24 cellular contexts compared by ENCODE assay signal in the genomic region with DNA sequence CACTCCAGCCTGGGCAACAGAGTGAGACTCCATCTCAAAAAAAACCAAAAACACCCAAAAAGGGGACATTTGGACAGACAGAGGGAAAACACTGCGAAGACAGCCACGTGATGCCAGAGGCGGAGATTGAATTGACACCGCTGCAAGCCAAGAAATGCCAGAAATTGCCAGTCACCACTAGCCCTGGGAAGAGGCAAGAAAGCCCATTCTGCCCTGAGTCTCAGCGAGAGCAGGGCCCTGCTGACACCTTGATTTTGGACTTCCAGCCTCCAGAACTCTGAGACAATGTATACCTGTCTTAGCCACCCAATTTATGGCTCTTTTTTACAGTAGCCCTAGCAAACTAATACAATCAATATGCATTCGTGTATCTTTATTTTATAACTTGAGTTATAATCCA. TPM values are rescaled to one million over a fixed set of nuclear protein-coding genes. Genes with fewer than 3 reads are reported as not detected.
DNase-seq lines count a peak whose midpoint lies in the region; ATAC-seq, FAIRE-seq and TF ChIP-seq lines count a peak whose summit lies in the region.
"Had no signal": no experiment of that assay in that cellular context is flagged by ENCODE, and none has a peak within 500 bp of the region (broad histone marks: within the 10 kb centered on the region; RNA-seq: fewer than 3 reads in every experiment).

No MANE protein-coding gene starts in this region.

- TF ChIP-seq RAD21 in K562 (CRISPR knock-in tag; conservative IDR thresholded peaks at IDR 0.05 in 1 of 2, IDR thresholded peaks at IDR 0.05 in 1 of 2): no peak

- POLR2A ChIA-PET in K562 (lab: Yijun Ruan, JAX): interaction anchor here (0.8 to 2.6 kb wide), 4 partner anchors 10 to 211 kb away, joined by 3 to 12 read pairs (median 4); a partner anchor contains a TSS

- 0 out of 2 replicates have a peak overlapping the region, but pooled peaks have one; percentile 55 for H2AFZ ChIP-seq in K562 (ENCODE audit: low read depth, low read length)

- no peaks in the 10 kb centered on the region for H3K9me3 Mint-ChIP-seq in endodermal cell
- H3K9me3 Mint-ChIP-seq: CD4-positive, alpha-beta T cell; CD8-positive, alpha-beta T cell had no signal

- 66% methylated on average over 6 of the region's 6 CpGs for WGBS in K562 (ENCODE audit: insufficient coverage, low coverage, missing lambda C conversion rate)
- 97 to 99% methylated on average over 5 to 6 of the region's 6 CpGs for WGBS in endodermal cell (ENCODE audit: insufficient coverage in 1 of 2, insufficient read length in 1 of 2), 2 experiments
- 85 to 93% methylated on average over 6 of the region's 6 CpGs for WGBS in sigmoid colon, 2 donors

- CTCF ChIA-PET in K562 (lab: Yijun Ruan, JAX; ENCODE audit: low intra/inter-chr PET ratio): no interaction called here

- no peak for ATAC-seq in left ventricle myocardium superior
- no peak for ATAC-seq in K562
- ATAC-seq: CD8-positive, alpha-beta T cell had no signal

- H3K9me3 ChIP-seq in K562 (replicated peaks; ENCODE audit: control insufficient read depth, insufficient read depth, low read depth, low read length) (no peaks in the 10 kb centered on the region), endodermal cell (ENCODE audit: control insufficient read depth, low read length) (no peaks in the 10 kb centered on the region), sigmoid colon (no peaks in the 10 kb centered on the region)
- H3K9me3 ChIP-seq: A549; BLaER1 treated with 17β-estradiol and CSF1 and Interleukin-3, amounts not matched to agents 10 nM and 100 nM had no signal

- no TSS peak for BruUV-seq in K562 (replicated peaks; lab: Mats Ljungman, UMichigan)

- peak overlapping the region in 1 of 2 experiments; percentile 77; a peak in 1 of 4 replicates for H3K9ac ChIP-seq in K562 (ENCODE audit: insufficient read depth in 1 of 2, low read depth in 2 of 2, low read length in 2 of 2)
- no peak overlapping the region for H3K9ac ChIP-seq in endodermal cell (ENCODE audit: extremely low read depth, low read length, poor library complexity, severe bottlenecking)
- H3K9ac ChIP-seq: BLaER1 treated with 17β-estradiol and CSF1 and Interleukin-3, amounts not matched to agents 10 nM and 100 nM had no signal

- no peaks in the 10 kb centered on the region for H3K9me1 ChIP-seq in K562 (ENCODE audit: control insufficient read depth, insufficient read depth, low read length)

- intact Hi-C loops in cardiac septum (cut with DNase I) (no loop called here), left ventricle myocardium superior (cut with micrococcal nuclease) (no loop called here), K562 (cut with micrococcal nuclease) (no loop called here), sigmoid colon (cut with DNase I) (no loop called here)

- H3K27ac ChIP-seq in K562 (ENCODE audit: extremely low read depth, low read depth, low read length): no peak overlapping the region
- H3K27ac ChIP-seq in endodermal cell (ENCODE audit: low read depth, low read length): no peak overlapping the region
- H3K27ac ChIP-seq in sigmoid colon: no peak overlapping the region
- H3K27ac ChIP-seq: 22Rv1; A549; BLaER1 treated with 17β-estradiol and CSF1 and Interleukin-3, amounts not matched to agents 10 nM and 100 nM; C4-2B had no signal

- no peak for TF ChIP-seq EP300 in K562 (IDR thresholded peaks at IDR 0.05; ENCODE audit: low read length)
- TF ChIP-seq EP300 in sigmoid colon (IDR thresholded peaks at IDR 0.05): no peak

- TF ChIP-seq POLR2A in K562 (conservative IDR thresholded peaks at IDR 0.05) (no peak), sigmoid colon (IDR thresholded peaks at IDR 0.05) (no peak)

- in situ Hi-C loops in K562 (cut with MboI): no loop called here

- H3K4me2 ChIP-seq in K562 (ENCODE audit: insufficient read depth, low read length): no peak overlapping the region
- H3K4me2 ChIP-seq: A549; BLaER1 treated with 17β-estradiol and CSF1 and Interleukin-3, amounts not matched to agents 10 nM and 100 nM had no signal

- DNase-seq in cardiac septum (ENCODE audit: low spot score) (peak; percentile 31), left ventricle myocardium superior (no peak), K562 (ENCODE audit: extremely low read depth in 1 of 4, low spot score in 3 of 4) (no peak), endodermal cell (peak; percentile 44), sigmoid colon (peak; percentile 33), NCI-H2171 treated with DMSO at 0.1 percent for 48 hours (lab: John Stamatoyannopoulos, UW) (no peak), NCI-H146 treated with DMSO at 0.1 percent for 48 hours (lab: John Stamatoyannopoulos, UW; ENCODE audit: unreplicated experiment) (no peak), dermis blood vessel endothelial cell (no peak)
- DNase-seq: Caco-2; Calu3; CD4-positive, alpha-beta T cell; CD8-positive, alpha-beta T cell; DMS79 treated with DMSO at 0.1 percent for 48 hours; GF-D8 had no signal

- H3K4me3 ChIP-seq in K562 (no peak overlapping the region), endodermal cell (ENCODE audit: low read length) (no peak overlapping the region), sigmoid colon (no peak overlapping the region)
- H3K4me3 ChIP-seq: A549; BLaER1 treated with 17β-estradiol and CSF1 and Interleukin-3, amounts not matched to agents 10 nM and 100 nM had no signal

- no peaks in the 10 kb centered on the region for H4K20me1 ChIP-seq in K562 (replicated peaks; ENCODE audit: control insufficient read depth, insufficient read depth, low read length)
- H4K20me1 ChIP-seq: BLaER1 treated with 17β-estradiol and CSF1 and Interleukin-3, amounts not matched to agents 10 nM and 100 nM had no signal

- no peaks in the 10 kb centered on the region for H3K27me3 ChIP-seq in K562 (ENCODE audit: control insufficient read depth in 2 of 2, insufficient read depth in 2 of 2, low read length in 2 of 2)
- peaks cover 14% of the 10 kb centered on the region for H3K27me3 ChIP-seq in endodermal cell (ENCODE audit: control insufficient read depth, insufficient read depth, low read length, poor library complexity, severe bottlenecking)
- no peaks in the 10 kb centered on the region for H3K27me3 ChIP-seq in sigmoid colon
- H3K27me3 ChIP-seq: BLaER1 treated with 17β-estradiol and CSF1 and Interleukin-3, amounts not matched to agents 10 nM and 100 nM had no signal

- no peak overlapping the region for H3K27ac Mint-ChIP-seq in endodermal cell
- H3K27ac Mint-ChIP-seq: B cell; CD4-positive, alpha-beta T cell; CD8-positive, alpha-beta T cell had no signal

- H3K36me3 ChIP-seq in K562 (ENCODE audit: control insufficient read depth, insufficient read depth, low read length) (no peaks in the 10 kb centered on the region), endodermal cell (ENCODE audit: control insufficient read depth, insufficient read depth, low read length) (no peaks in the 10 kb centered on the region), sigmoid colon (no peaks in the 10 kb centered on the region)
- H3K36me3 ChIP-seq: BLaER1 treated with 17β-estradiol and CSF1 and Interleukin-3, amounts not matched to agents 10 nM and 100 nM had no signal

- peaks cover 25% of the 10 kb centered on the region for H3K4me1 Mint-ChIP-seq in endodermal cell
- H3K4me1 Mint-ChIP-seq: B cell had no signal

- no peak overlapping the region for H3K4me3 Mint-ChIP-seq in endodermal cell
- H3K4me3 Mint-ChIP-seq: B cell; CD4-positive, alpha-beta T cell; CD8-positive, alpha-beta T cell had no signal

- H3K4me1 ChIP-seq in K562 (replicated peaks in 1 of 2; ENCODE audit: control insufficient read depth in 2 of 2, insufficient read depth in 2 of 2, low read length in 2 of 2) (peaks cover 6 to 11% of the 10 kb centered on the region in 2 experiments), endodermal cell (ENCODE audit: control insufficient read depth, insufficient read depth, low read length) (peaks cover 10% of the 10 kb centered on the region), sigmoid colon (no peaks in the 10 kb centered on the region)
- H3K4me1 ChIP-seq: Caco-2 had no signal

- TF ChIP-seq CTCF in K562 (IDR thresholded peaks at IDR 0.05 in 2 of 3, conservative IDR thresholded peaks at IDR 0.05 in 1 of 3; ENCODE audit: insufficient read depth in 2 of 3, low read depth in 1 of 3, low read length in 3 of 3) (no peak), endodermal cell (conservative IDR thresholded peaks at IDR 0.05) (no peak), sigmoid colon (IDR thresholded peaks at IDR 0.05) (no peak)

- FAIRE-seq in K562 (lab: Jason Lieb, UNC): no peak
- FAIRE-seq: A549, D721Med, G401.6, GM12891, GM19239 had no signal

- H3K36me3 Mint-ChIP-seq in endodermal cell (ENCODE audit: low read depth): no peaks in the 10 kb centered on the region
- H3K36me3 Mint-ChIP-seq: CD8-positive, alpha-beta T cell had no signal

- H3K27me3 Mint-ChIP-seq in endodermal cell (ENCODE audit: insufficient read depth): peaks cover 30% of the 10 kb centered on the region

- no peaks in the 10 kb centered on the region for H3K79me2 ChIP-seq in K562 (ENCODE audit: control insufficient read depth, insufficient read depth, low read length)

RNA-seq across cellular contexts. Expression of a gene that starts 7.4 kb away (rescaled TPM):
- total RNA-seq in cardiac septum (42.3 TPM), left ventricle myocardium superior (45.5 TPM), K562 (2014; rRNA removed) (1.2 and 1.6 TPM in 2 replicates), K562 (2014; rRNA removed; fragmentation: Illumina TruSeq; extraction: Trizol) (0.36 and 0.61 TPM in 2 replicates), K562 (2015; rRNA removed; fragmentation: Illumina TruSeq; extraction: Trizol) (0.38 and 0.76 TPM in 2 replicates), K562 (2021) (1.4 and 2.3 TPM in 2 replicates), endodermal cell (10 to 100 TPM; 21.7 to 48.4 TPM), sigmoid colon (100 to 1,000 TPM; 127 to 444 (median 384) TPM), dermis blood vessel endothelial cell (4.9 and 7.0 TPM in 2 replicates)
- 0.97 TPM in 1 of 2 replicates, not detected in the other for total RNA-seq in K562 (2011; cell fraction: chromatin; rRNA removed; ENCODE audit: low replicate concordance)
- 0.66 and 1.8 TPM in 2 replicates for total RNA-seq in K562 (2011; cell fraction: nucleolus; rRNA removed)
- total RNA-seq in K562 (2011; cell fraction: nucleoplasm; rRNA removed): 0.37 TPM in 1 of 2 replicates, not detected in the other
- polyA plus RNA-seq in K562 (2011; rRNA removed) (0.24 and 1.4 TPM in 2 replicates), K562 (2014; fragmentation: Illumina TruSeq; extraction: Trizol) (0.52 and 0.62 TPM in 2 replicates), K562 (2014; fragmentation: Nextera tagmentation; extraction: Ambion mirVana) (under 1 TPM; 0.15 to 0.23 TPM), K562 (2014; rRNA removed) (0.54 and 2.4 TPM in 2 replicates), sigmoid colon (100 to 1,000 TPM in 1 of 3 donors, 10 to 100 TPM in 1, 1 to 10 TPM in 1; 3.0 to 133 (median 35.9) TPM)
- polyA plus RNA-seq in K562 (2011; cell fraction: cytosol; rRNA removed): 0.94 and 2.5 TPM in 2 replicates
- polyA plus RNA-seq in K562 (2011; cell fraction: nucleus; rRNA removed): 0.24 and 0.47 TPM in 2 replicates
- polyA plus RNA-seq in K562 (2012): 0.89 and 1.4 TPM in 2 replicates
- not detected in 2 replicates for polyA minus RNA-seq in K562 (2011; rRNA and poly(A)+ RNA removed)
- polyA minus RNA-seq in K562 (2011; cell fraction: cytosol; rRNA and poly(A)+ RNA removed): 1.1 TPM in 1 of 2 replicates, not detected in the other
- not detected in 2 replicates for polyA minus RNA-seq in K562 (2011; cell fraction: nucleus; rRNA and poly(A)+ RNA removed)
- 13.5 TPM for polyA plus RNA-seq in endodermal cell (2013, experiment 1 of 2)
- 23.1 TPM for polyA plus RNA-seq in endodermal cell (2013, experiment 2 of 2)
- total RNA-seq: B cell had no signal

RNA-seq across cellular contexts. Expression of a gene that starts 10.9 kb away (rescaled TPM):
- total RNA-seq in cardiac septum: 63.5 TPM
- 39.8 TPM for total RNA-seq in left ventricle myocardium superior
- total RNA-seq in K562 (2011; cell fraction: chromatin; rRNA removed; ENCODE audit: low replicate concordance): 10.8 and 27.6 TPM in 2 replicates
- total RNA-seq in K562 (2011; cell fraction: nucleolus; rRNA removed): 15.0 and 17.4 TPM in 2 replicates
- 15.6 and 18.3 TPM in 2 replicates for total RNA-seq in K562 (2011; cell fraction: nucleoplasm; rRNA removed)
- 8.4 and 10.6 TPM in 2 replicates for total RNA-seq in K562 (2014; rRNA removed)
- total RNA-seq in K562 (2014; rRNA removed; fragmentation: Illumina TruSeq; extraction: Trizol): 4.1 and 5.1 TPM in 2 replicates
- 5.0 and 5.9 TPM in 2 replicates for total RNA-seq in K562 (2015; rRNA removed; fragmentation: Illumina TruSeq; extraction: Trizol)
- total RNA-seq in K562 (2021): 10.8 and 13.6 TPM in 2 replicates
- 6.2 and 7.6 TPM in 2 replicates for polyA plus RNA-seq in K562 (2011; rRNA removed)
- polyA plus RNA-seq in K562 (2011; cell fraction: cytosol; rRNA removed): 8.6 and 18.4 TPM in 2 replicates
- 11.1 and 16.3 TPM in 2 replicates for polyA plus RNA-seq in K562 (2011; cell fraction: nucleus; rRNA removed)
- polyA plus RNA-seq in K562 (2012): 11.4 and 11.7 TPM in 2 replicates
- polyA plus RNA-seq in K562 (2014; fragmentation: Illumina TruSeq; extraction: Trizol): 10.6 and 11.4 TPM in 2 replicates
- 1 to 10 TPM; 1.5 to 2.6 TPM for polyA plus RNA-seq in K562 (2014; fragmentation: Nextera tagmentation; extraction: Ambion mirVana)
- polyA plus RNA-seq in K562 (2014; rRNA removed): 9.1 and 11.0 TPM in 2 replicates
- polyA minus RNA-seq in K562 (2011; rRNA and poly(A)+ RNA removed): 7.4 and 10.3 TPM in 2 replicates
- polyA minus RNA-seq in K562 (2011; cell fraction: cytosol; rRNA and poly(A)+ RNA removed): 6.8 and 11.6 TPM in 2 replicates
- 6.6 and 7.5 TPM in 2 replicates for polyA minus RNA-seq in K562 (2011; cell fraction: nucleus; rRNA and poly(A)+ RNA removed)
- total RNA-seq in endodermal cell: 10 to 100 TPM; 13.0 to 18.4 TPM
- polyA plus RNA-seq in endodermal cell (2013, experiment 1 of 2): 6.8 TPM
- 7.2 TPM for polyA plus RNA-seq in endodermal cell (2013, experiment 2 of 2)
- 10 to 100 TPM; 31.9 to 41.4 (median 35.7) TPM for total RNA-seq in sigmoid colon
- polyA plus RNA-seq in sigmoid colon: 10 to 100 TPM; 20.1 to 33.4 (median 27.0) TPM
- total RNA-seq in dermis blood vessel endothelial cell: 13.1 and 16.5 TPM in 2 replicates

RNA-seq across cellular contexts. Expression of a gene that starts 13.2 kb away (rescaled TPM):
- not detected for total RNA-seq in cardiac septum
- total RNA-seq in left ventricle myocardium superior: 0.12 TPM
- not detected in 2 replicates for total RNA-seq in K562 (2011; cell fraction: chromatin; rRNA removed; ENCODE audit: low replicate concordance)
- total RNA-seq in K562 (2011; cell fraction: nucleolus; rRNA removed): not detected in 2 replicates
- total RNA-seq in K562 (2011; cell fraction: nucleoplasm; rRNA removed): 0.38 TPM in 1 of 2 replicates, not detected in the other
- not detected in 2 replicates for total RNA-seq in K562 (2014; rRNA removed)
- not detected in 2 replicates for total RNA-seq in K562 (2014; rRNA removed; fragmentation: Illumina TruSeq; extraction: Trizol)
- not detected in 2 replicates for total RNA-seq in K562 (2015; rRNA removed; fragmentation: Illumina TruSeq; extraction: Trizol)
- total RNA-seq in K562 (2021): not detected in 2 replicates
- not detected in 2 replicates for polyA plus RNA-seq in K562 (2011; rRNA removed)
- not detected in 2 replicates for polyA plus RNA-seq in K562 (2011; cell fraction: cytosol; rRNA removed)
- not detected in 2 replicates for polyA plus RNA-seq in K562 (2011; cell fraction: nucleus; rRNA removed)
- polyA plus RNA-seq in K562 (2012): not detected in 2 replicates
- not detected in 2 replicates for polyA plus RNA-seq in K562 (2014; fragmentation: Illumina TruSeq; extraction: Trizol)
- polyA plus RNA-seq in K562 (2014; fragmentation: Nextera tagmentation; extraction: Ambion mirVana): not detected
- 0.04 TPM in 1 of 2 replicates, not detected in the other for polyA plus RNA-seq in K562 (2014; rRNA removed)
- polyA minus RNA-seq in K562 (2011; rRNA and poly(A)+ RNA removed): not detected in 2 replicates
- not detected in 2 replicates for polyA minus RNA-seq in K562 (2011; cell fraction: cytosol; rRNA and poly(A)+ RNA removed)
- polyA minus RNA-seq in K562 (2011; cell fraction: nucleus; rRNA and poly(A)+ RNA removed): not detected in 2 replicates
- under 1 TPM; 0.46 to 0.71 TPM for total RNA-seq in endodermal cell
- 0.28 TPM for polyA plus RNA-seq in endodermal cell (2013, experiment 1 of 2)
- 0.21 TPM for polyA plus RNA-seq in endodermal cell (2013, experiment 2 of 2)
- under 1 TPM in 2 of 4 donors, not detected in 2; 0.41 to 0.55 TPM for total RNA-seq in sigmoid colon
- under 1 TPM in 1 of 3 donors, not detected in 2; 0.09 TPM for polyA plus RNA-seq in sigmoid colon
- total RNA-seq in dermis blood vessel endothelial cell: not detected in 2 replicates
- total RNA-seq: A172, B cell, Calu3 had no signal

RNA-seq across cellular contexts. Expression of a gene that starts 40.2 kb away (rescaled TPM):
- 99.3 TPM for total RNA-seq in cardiac septum
- 120 TPM for total RNA-seq in left ventricle myocardium superior
- total RNA-seq in K562 (2011; cell fraction: chromatin; rRNA removed; ENCODE audit: low replicate concordance): 7.1 and 23.0 TPM in 2 replicates
- total RNA-seq in K562 (2011; cell fraction: nucleolus; rRNA removed): 8.0 and 14.7 TPM in 2 replicates
- 8.0 and 11.1 TPM in 2 replicates for total RNA-seq in K562 (2011; cell fraction: nucleoplasm; rRNA removed)
- total RNA-seq in K562 (2014; rRNA removed): 1.2 and 1.3 TPM in 2 replicates
- 0.41 and 0.73 TPM in 2 replicates for total RNA-seq in K562 (2014; rRNA removed; fragmentation: Illumina TruSeq; extraction: Trizol)
- 0.65 and 0.79 TPM in 2 replicates for total RNA-seq in K562 (2015; rRNA removed; fragmentation: Illumina TruSeq; extraction: Trizol)
- 2.8 and 3.1 TPM in 2 replicates for total RNA-seq in K562 (2021)
- polyA plus RNA-seq in K562 (2011; rRNA removed): 1.3 and 1.7 TPM in 2 replicates
- polyA plus RNA-seq in K562 (2011; cell fraction: cytosol; rRNA removed): 0.91 and 1.3 TPM in 2 replicates
- polyA plus RNA-seq in K562 (2011; cell fraction: nucleus; rRNA removed): 7.6 and 16.8 TPM in 2 replicates
- polyA plus RNA-seq in K562 (2012): 1.5 and 2.8 TPM in 2 replicates
- 1.4 and 1.6 TPM in 2 replicates for polyA plus RNA-seq in K562 (2014; fragmentation: Illumina TruSeq; extraction: Trizol)
- under 1 TPM in 1 of 2 experiments, not detected in 1; 0.28 TPM for polyA plus RNA-seq in K562 (2014; fragmentation: Nextera tagmentation; extraction: Ambion mirVana)
- polyA plus RNA-seq in K562 (2014; rRNA removed): 1.0 and 2.8 TPM in 2 replicates
- polyA minus RNA-seq in K562 (2011; rRNA and poly(A)+ RNA removed): 2.3 and 2.9 TPM in 2 replicates
- polyA minus RNA-seq in K562 (2011; cell fraction: cytosol; rRNA and poly(A)+ RNA removed): 4.6 and 4.9 TPM in 2 replicates
- 9.4 and 13.6 TPM in 2 replicates for polyA minus RNA-seq in K562 (2011; cell fraction: nucleus; rRNA and poly(A)+ RNA removed)
- 10 to 100 TPM; 10.2 to 12.6 TPM for total RNA-seq in endodermal cell
- polyA plus RNA-seq in endodermal cell (2013, experiment 1 of 2): 9.5 TPM
- 9.6 TPM for polyA plus RNA-seq in endodermal cell (2013, experiment 2 of 2)
- 100 to 1,000 TPM; 109 to 117 (median 113) TPM for total RNA-seq in sigmoid colon
- polyA plus RNA-seq in sigmoid colon: 10 to 100 TPM; 12.5 to 60.1 (median 47.4) TPM
- 56.2 and 56.5 TPM in 2 replicates for total RNA-seq in dermis blood vessel endothelial cell

Comparison
In these comparisons a context has a peak if more than half of its experiments do, and no peak if none do; other contexts are left out.
1. DNase-seq: peak in cardiac septum (single experiment), endodermal cell (single experiment) and sigmoid colon (single experiment); none in left ventricle myocardium superior (single experiment), K562 (0 of 4), NCI-H2171 treated with DMSO at 0.1 percent for 48 hours (single experiment), NCI-H146 treated with DMSO at 0.1 percent for 48 hours (single experiment) and dermis blood vessel endothelial cell (single experiment).